Comparison of ENCODE assay signal across 25 cellular contexts in genomic region chr6:84441456-84441855, GRCh38.
"Had no signal": no experiment of that assay in that cellular context is flagged by ENCODE, and none has a peak within 500 bp of the region (broad histone marks: within the 10 kb centered on the region; RNA-seq: fewer than 3 reads in every experiment).

No MANE protein-coding gene starts in this region.

- DNase-seq: colonic mucosa; effector CD8-positive, alpha-beta T cell; endodermal cell; foreskin keratinocyte; hypothalamus; kidney; left cardiac atrium; left lung; mesendoderm; midbrain; naive thymus-derived CD4-positive, alpha-beta T cell; sigmoid colon; stimulated activated CD4-positive, alpha-beta T cell treated with anti-CD3 and anti-CD28 coated beads, Interleukin-2, amount 100 ng/mL, for 24 hours; stimulated activated CD4-positive, alpha-beta T cell treated with anti-CD3 and anti-CD28 coated beads, Interleukin-4, amount 100 ng/mL, for 24 hours; stimulated activated naive CD4-positive, alpha-beta T cell treated with Interleukin-2 at 50 U/mL for 16 hours; stomach; thyroid gland; trophoblast cell had no signal

- H3K4me3 ChIP-seq: colonic mucosa, left lung, neural progenitor cell, prostate gland, right atrium auricular region, sigmoid colon, stomach, thyroid gland, vagina had no signal

- H3K9me3 Mint-ChIP-seq: dendritic cell treated with granulocyte-macrophage colony-stimulating factor and Interleukin-4, amounts not matched to agents 40 ng/mL and 50 ng/mL, for 4 days; endodermal cell; nephron; neural progenitor cell had no signal

- H3K36me3 Mint-ChIP-seq: naive thymus-derived CD4-positive, alpha-beta T cell; neural progenitor cell; stimulated activated effector memory CD8-positive, alpha-beta T cell treated with anti-CD3 and anti-CD28 coated beads, Interleukin-12 subunit alpha, Interleukin-12 subunit beta, amount 100 ng/mL, for 72 hours had no signal

- H3K4me3 Mint-ChIP-seq: dendritic cell treated with granulocyte-macrophage colony-stimulating factor and Interleukin-4, amounts not matched to agents 40 ng/mL and 50 ng/mL, for 4 days; endodermal cell; naive thymus-derived CD4-positive, alpha-beta T cell; nephron; neural progenitor cell; stimulated activated effector memory CD8-positive, alpha-beta T cell treated with anti-CD3 and anti-CD28 coated beads, Interleukin-12 subunit alpha, Interleukin-12 subunit beta, amount 100 ng/mL, for 72 hours had no signal

- H3K27me3 Mint-ChIP-seq: dendritic cell treated with granulocyte-macrophage colony-stimulating factor and Interleukin-4, amounts not matched to agents 40 ng/mL and 50 ng/mL, for 4 days; naive thymus-derived CD4-positive, alpha-beta T cell had no signal

- H3K4me1 Mint-ChIP-seq: endodermal cell; naive thymus-derived CD4-positive, alpha-beta T cell; nephron; neural progenitor cell; stimulated activated effector memory CD8-positive, alpha-beta T cell treated with anti-CD3 and anti-CD28 coated beads, Interleukin-12 subunit alpha, Interleukin-12 subunit beta, amount 100 ng/mL, for 72 hours had no signal

- H3K27ac Mint-ChIP-seq: dendritic cell treated with granulocyte-macrophage colony-stimulating factor and Interleukin-4, amounts not matched to agents 40 ng/mL and 50 ng/mL, for 4 days; endodermal cell; naive thymus-derived CD4-positive, alpha-beta T cell; nephron; neural progenitor cell; stimulated activated effector memory CD8-positive, alpha-beta T cell treated with anti-CD3 and anti-CD28 coated beads, Interleukin-12 subunit alpha, Interleukin-12 subunit beta, amount 100 ng/mL, for 72 hours had no signal
